In the genomic region with DNA sequence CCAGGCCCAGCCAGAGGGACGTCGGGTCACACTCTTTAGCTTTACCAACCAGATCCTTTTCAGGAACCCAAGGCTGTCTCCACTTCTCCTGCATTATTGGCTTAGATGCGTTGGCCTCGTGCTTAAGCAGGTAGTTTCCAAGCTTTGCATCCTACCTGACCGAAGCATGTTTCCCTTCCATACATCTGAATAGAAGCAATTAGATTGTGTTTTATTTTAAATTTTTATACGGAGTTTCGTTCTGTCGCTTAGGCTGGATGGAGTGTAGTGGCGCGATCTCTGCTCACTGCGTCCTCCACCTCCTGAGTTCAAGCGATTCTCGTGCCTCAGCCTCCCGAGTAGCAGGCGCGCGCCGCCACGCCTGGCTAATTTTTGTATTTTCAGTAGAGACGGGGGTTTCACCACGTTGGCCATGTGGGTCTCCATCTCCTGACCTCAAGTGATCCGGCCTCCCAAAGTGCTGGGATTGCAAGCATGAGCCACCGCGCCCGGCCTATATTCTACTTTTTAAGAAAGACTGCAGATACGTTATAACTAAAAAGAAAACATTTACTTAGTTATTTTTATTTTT, we compare ENCODE assay signal across 1 cellular context.
TF ChIP-seq lines count a peak whose summit lies in the region.

No MANE protein-coding gene starts in this region.

TF ChIP-seq in GM12878, 131 proteins besides CTCF, POLR2A, EP300 and RAD21:
- no peak for TF ChIP-seq ETV6 (conservative IDR thresholded peaks at IDR 0.05 in 1 of 2, IDR thresholded peaks at IDR 0.05 in 1 of 2; ENCODE audit: borderline replicate concordance in 1 of 2, low read depth in 1 of 2)
- TF ChIP-seq, protein P1, sequence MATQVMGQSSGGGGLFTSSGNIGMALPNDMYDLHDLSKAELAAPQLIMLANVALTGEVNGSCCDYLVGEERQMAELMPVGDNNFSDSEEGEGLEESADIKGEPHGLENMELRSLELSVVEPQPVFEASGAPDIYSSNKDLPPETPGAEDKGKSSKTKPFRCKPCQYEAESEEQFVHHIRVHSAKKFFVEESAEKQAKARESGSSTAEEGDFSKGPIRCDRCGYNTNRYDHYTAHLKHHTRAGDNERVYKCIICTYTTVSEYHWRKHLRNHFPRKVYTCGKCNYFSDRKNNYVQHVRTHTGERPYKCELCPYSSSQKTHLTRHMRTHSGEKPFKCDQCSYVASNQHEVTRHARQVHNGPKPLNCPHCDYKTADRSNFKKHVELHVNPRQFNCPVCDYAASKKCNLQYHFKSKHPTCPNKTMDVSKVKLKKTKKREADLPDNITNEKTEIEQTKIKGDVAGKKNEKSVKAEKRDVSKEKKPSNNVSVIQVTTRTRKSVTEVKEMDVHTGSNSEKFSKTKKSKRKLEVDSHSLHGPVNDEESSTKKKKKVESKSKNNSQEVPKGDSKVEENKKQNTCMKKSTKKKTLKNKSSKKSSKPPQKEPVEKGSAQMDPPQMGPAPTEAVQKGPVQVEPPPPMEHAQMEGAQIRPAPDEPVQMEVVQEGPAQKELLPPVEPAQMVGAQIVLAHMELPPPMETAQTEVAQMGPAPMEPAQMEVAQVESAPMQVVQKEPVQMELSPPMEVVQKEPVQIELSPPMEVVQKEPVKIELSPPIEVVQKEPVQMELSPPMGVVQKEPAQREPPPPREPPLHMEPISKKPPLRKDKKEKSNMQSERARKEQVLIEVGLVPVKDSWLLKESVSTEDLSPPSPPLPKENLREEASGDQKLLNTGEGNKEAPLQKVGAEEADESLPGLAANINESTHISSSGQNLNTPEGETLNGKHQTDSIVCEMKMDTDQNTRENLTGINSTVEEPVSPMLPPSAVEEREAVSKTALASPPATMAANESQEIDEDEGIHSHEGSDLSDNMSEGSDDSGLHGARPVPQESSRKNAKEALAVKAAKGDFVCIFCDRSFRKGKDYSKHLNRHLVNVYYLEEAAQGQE (IDR thresholded peaks at IDR 0.05; ENCODE audit: low read depth, low read length): no peak
- no peak for TF ChIP-seq BRCA1 (IDR thresholded peaks at IDR 0.05; ENCODE audit: low read depth, low read length)
- no peak; a peak in 1 of 4 replicates for TF ChIP-seq IKZF2 (IDR thresholded peaks at IDR 0.05)
- no peak for TF ChIP-seq NFYA (IDR thresholded peaks at IDR 0.05; ENCODE audit: borderline replicate concordance, low read depth, low read length)
- no peak for TF ChIP-seq NRF1 (conservative IDR thresholded peaks at IDR 0.05; ENCODE audit: low read depth, low read length)
- no peak for TF ChIP-seq RCOR1 (conservative IDR thresholded peaks at IDR 0.05; ENCODE audit: low read depth, low read length)
- TF ChIP-seq PAX8 (IDR thresholded peaks at IDR 0.05): no peak
- no peak for TF ChIP-seq YBX1 (IDR thresholded peaks at IDR 0.05)
TF ChIP-seq in GM12878: peak in this region for 0.
